ENCODE assay signal across 8 cellular contexts in the genomic region with DNA sequence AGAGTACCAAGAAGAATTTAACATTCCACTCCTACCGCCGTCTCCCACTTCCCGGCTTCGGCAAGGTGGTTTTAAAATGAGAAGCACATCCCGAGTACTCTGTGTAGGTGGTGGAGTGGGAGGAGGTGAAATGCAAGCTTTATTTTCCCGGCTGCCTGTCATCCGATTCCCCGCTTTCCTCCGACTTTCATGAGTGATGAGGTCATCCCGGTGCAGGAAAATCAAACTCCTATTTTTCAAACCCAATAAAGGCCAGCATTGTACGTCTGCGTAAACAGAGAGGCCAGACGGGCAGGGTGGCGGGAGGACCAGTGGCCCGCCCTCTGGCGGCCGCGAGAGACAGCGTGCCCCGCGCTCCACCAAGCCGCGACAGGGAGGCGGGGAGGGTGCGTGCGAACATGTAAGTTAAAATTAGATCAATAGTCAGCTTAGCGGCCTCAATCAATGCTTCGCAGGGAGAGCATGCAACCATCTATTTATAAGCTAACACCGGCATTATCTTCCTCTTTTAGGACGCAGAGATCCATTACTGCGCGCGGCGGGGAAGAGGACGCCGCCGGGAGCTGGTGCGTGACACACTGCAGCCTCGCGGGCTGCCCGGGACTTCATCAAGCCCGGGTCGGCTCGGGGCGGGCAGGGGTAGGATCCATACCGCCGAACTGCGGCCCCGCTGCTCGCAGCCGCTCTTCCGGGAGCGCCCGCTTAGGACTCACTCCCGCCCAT.
DNase-seq lines count a peak whose midpoint lies in the region; ATAC-seq and TF ChIP-seq lines count a peak whose summit lies in the region.

No MANE protein-coding gene starts in this region.

- no peak overlapping the region for H3K23ac ChIP-seq in IMR-90 (ENCODE audit: low read depth, low read length)

- peak overlapping the region; percentile 18; the same call in 1 of the 2 replicates for H3K9ac ChIP-seq in IMR-90 (ENCODE audit: low read depth, low read length)

- peak overlapping the region; percentile 85 for H2AFZ ChIP-seq in IMR-90 (replicated peaks; ENCODE audit: low read length, poor library complexity)

- dilution Hi-C loops in IMR-90 (cut with HindIII; ENCODE audit: low sequenced_read_pairs, unreplicated experiment), result no loop called here

- peak overlapping the region in 1 of 2 experiments; percentile 48; a peak in 1 of 4 replicates for H4K8ac ChIP-seq in IMR-90 (ENCODE audit: low read depth in 2 of 2, low read length in 2 of 2)

- no peak overlapping the region for H2BK120ac ChIP-seq in IMR-90 (ENCODE audit: low read depth, low read length)

- no peak overlapping the region for H3K18ac ChIP-seq in IMR-90 (ENCODE audit: low read depth, low read length)

- no peak overlapping the region for H2BK5ac ChIP-seq in IMR-90 (ENCODE audit: low read depth, low read length, poor library complexity, severe bottlenecking)

- H3K4me2 ChIP-seq in IMR-90 (ENCODE audit: low read depth, low read length), result peak overlapping the region; percentile 68

- H3K27ac ChIP-seq in IMR-90 (ENCODE audit: insufficient read depth, low read length) (no peak overlapping the region), stomach (peak overlapping the region in 2 of 5 donors; percentile 21 to 43)

- peak; percentile 64 for TF ChIP-seq RAD21 in IMR-90 (IDR thresholded peaks at IDR 0.05; ENCODE audit: low read length)

- WGBS in IMR-90 (ENCODE audit: extremely low coverage in 2 of 2, insufficient read length in 1 of 2), 2 experiments, result 0% methylated on average over 8 of the region's 55 CpGs; no CpG with 5 or more reads in 1 of the 2 experiments
- WGBS in stomach, 5 donors, result 1 to 6% (median 3%) methylated on average over 32 to 55 of the region's 55 CpGs

- H3K4ac ChIP-seq in IMR-90 (ENCODE audit: low read depth, low read length), result no peak overlapping the region

- H3K56ac ChIP-seq in IMR-90 (ENCODE audit: extremely low read depth, insufficient read depth, low read length), result no peak overlapping the region

- H3K27me3 Mint-ChIP-seq in neural crest cell (ENCODE audit: low read depth), result peaks cover 12% of the 10 kb centered on the region

- no peak overlapping the region for H2BK20ac ChIP-seq in IMR-90 (ENCODE audit: low read depth, low read length)

- no peak overlapping the region for H2BK15ac ChIP-seq in IMR-90 (ENCODE audit: low read depth, low read length)

- H3K4me1 ChIP-seq in IMR-90 (ENCODE audit: control insufficient read depth, insufficient read depth, low read length), result no peaks in the 10 kb centered on the region
- peaks cover 0 to 16% (median 13%) of the 10 kb centered on the region in 4 donors for H3K4me1 ChIP-seq in stomach

- peak overlapping the region; percentile 46 for H3K14ac ChIP-seq in IMR-90 (replicated peaks; ENCODE audit: low read depth, low read length)

- TF ChIP-seq CTCF in IMR-90 (conservative IDR thresholded peaks at IDR 0.05; ENCODE audit: low read depth, low read length), result peak; percentile 80
- TF ChIP-seq CTCF in foreskin fibroblast (IDR thresholded peaks at IDR 0.05; ENCODE audit: low read depth, low read length), result peak; percentile 99
- TF ChIP-seq CTCF in neural crest cell (conservative IDR thresholded peaks at IDR 0.05), result peak; percentile 98
- peak in 5 of 7 experiments; percentile 63 to 89 (median 89) for TF ChIP-seq CTCF in stomach (IDR thresholded peaks at IDR 0.05)

- peaks cover 8% of the 10 kb centered on the region for H3K27me3 ChIP-seq in IMR-90 (ENCODE audit: control insufficient read depth, insufficient read depth, low read length)
- H3K27me3 ChIP-seq in stomach, result peaks cover 0 to 9% (median 0%) of the 10 kb centered on the region in 3 donors

- no peaks in the 10 kb centered on the region for H3K79me1 ChIP-seq in IMR-90 (ENCODE audit: low read depth in 1 of 2, low read length in 2 of 2)

- H3K4me3 Mint-ChIP-seq in neural crest cell, result peak overlapping the region; percentile 94

- TF ChIP-seq EP300 in stomach (IDR thresholded peaks at IDR 0.05), result no peak

- H4K91ac ChIP-seq in IMR-90 (ENCODE audit: insufficient read depth, low read depth, low read length), result no peak overlapping the region

- DNase-seq in DMS153 (lab: John Stamatoyannopoulos, UW) (peak; percentile 68), IMR-90 (peak; percentile 67), RPMI8226 (peak; percentile 61), activated gamma-delta T cell (lab: John Stamatoyannopoulos, UW) (peak; percentile 15), foreskin fibroblast (peak; percentile 68 to 91), neural crest cell (ENCODE audit: low read depth, low spot score) (peak; percentile 76), stomach (peak; percentile 69)

- CTCF ChIA-PET in IMR-90 (lab: Yijun Ruan, JAX), result interaction anchor here (0.6 to 1.8 kb wide), 11 partner anchors 10 to 692 kb away, joined by 3 to 5 read pairs (median 3); no protein-coding TSS in a partner anchor

- no peaks in the 10 kb centered on the region for H3K36me3 Mint-ChIP-seq in neural crest cell (ENCODE audit: low read depth)

- H4K20me1 ChIP-seq in IMR-90 (ENCODE audit: insufficient read depth, low read length), result no peaks in the 10 kb centered on the region

- H3K36me3 ChIP-seq in IMR-90 (ENCODE audit: control insufficient read depth, insufficient read depth, low read length) (no peaks in the 10 kb centered on the region), stomach (no peaks in the 10 kb centered on the region)

- H2AK5ac ChIP-seq in IMR-90 (ENCODE audit: low read depth, low read length), result no peak overlapping the region

- ATAC-seq in GM21619 (IDR thresholded peaks at IDR 0.05; ENCODE audit: unreplicated experiment) (peak; percentile 96), IMR-90 (ENCODE audit: low read depth) (peak; percentile 100)

- intact Hi-C loops in IMR-90 (cut with micrococcal nuclease) (loop anchor here (1.0 to 5.0 kb wide), 6 partner anchors 160 to 691 kb away; no protein-coding TSS in a partner anchor), stomach (cut with DNase I; ENCODE audit: low total_unique reads) (no loop called here)

- peak overlapping the region; percentile 68 for H2AK9ac ChIP-seq in IMR-90 (replicated peaks; ENCODE audit: low read depth, low read length, poor library complexity)

- H3K4me3 ChIP-seq in IMR-90 (ENCODE audit: insufficient read depth, low read depth, low read length) (peak overlapping the region; percentile 55), foreskin fibroblast (ENCODE audit: low read depth in 1 of 2, low read length in 2 of 2) (peak overlapping the region; percentile 67 to 72), stomach (peak overlapping the region; percentile 50 to 65 (median 56))

- H3K9me1 ChIP-seq in IMR-90 (ENCODE audit: insufficient read depth, low read length), result no peaks in the 10 kb centered on the region

- peaks cover 4% of the 10 kb centered on the region for H3K9me3 Mint-ChIP-seq in neural crest cell

- TF ChIP-seq POLR2A in IMR-90 (IDR thresholded peaks at IDR 0.05; ENCODE audit: low read depth, low read length) (no peak), stomach (IDR thresholded peaks at IDR 0.05) (no peak)

- in situ Hi-C loops in IMR-90 (cut with MboI; ENCODE audit: low sequenced_read_pairs), result loop anchor here (10.0 kb wide), 2 partner anchors 173 to 693 kb away; no protein-coding TSS in a partner anchor

- H3K27ac Mint-ChIP-seq in neural crest cell (ENCODE audit: unreplicated experiment), result peak overlapping the region; percentile 87

- POLR2A ChIA-PET in IMR-90 (lab: Charles Lee; ENCODE audit: unreplicated experiment), result no interaction called here

- BruUV-seq in IMR-90 (replicated peaks; lab: Mats Ljungman, UMichigan), result no TSS peak

- H4K5ac ChIP-seq in IMR-90 (ENCODE audit: low read depth, low read length), result no peak overlapping the region

- peaks cover 24% of the 10 kb centered on the region for H3K4me1 Mint-ChIP-seq in neural crest cell

- H3K9me3 ChIP-seq in IMR-90 (ENCODE audit: control insufficient read depth, insufficient read depth, low read length) (no peaks in the 10 kb centered on the region), stomach (no peaks in the 10 kb centered on the region)

TF ChIP-seq in IMR-90, 13 proteins besides CTCF, POLR2A, EP300 and RAD21:
- TF ChIP-seq MAFK (IDR thresholded peaks at IDR 0.05; ENCODE audit: low read depth, low read length), result no peak
- no peak for TF ChIP-seq BHLHE40 (IDR thresholded peaks at IDR 0.05; ENCODE audit: low read depth, low read length)
- no peak for TF ChIP-seq CEBPB (IDR thresholded peaks at IDR 0.05; ENCODE audit: low read depth, low read length)
- TF ChIP-seq SMC3 (IDR thresholded peaks at IDR 0.05; ENCODE audit: low read depth, low read length), result peak; percentile 86
- TF ChIP-seq, protein P1, sequence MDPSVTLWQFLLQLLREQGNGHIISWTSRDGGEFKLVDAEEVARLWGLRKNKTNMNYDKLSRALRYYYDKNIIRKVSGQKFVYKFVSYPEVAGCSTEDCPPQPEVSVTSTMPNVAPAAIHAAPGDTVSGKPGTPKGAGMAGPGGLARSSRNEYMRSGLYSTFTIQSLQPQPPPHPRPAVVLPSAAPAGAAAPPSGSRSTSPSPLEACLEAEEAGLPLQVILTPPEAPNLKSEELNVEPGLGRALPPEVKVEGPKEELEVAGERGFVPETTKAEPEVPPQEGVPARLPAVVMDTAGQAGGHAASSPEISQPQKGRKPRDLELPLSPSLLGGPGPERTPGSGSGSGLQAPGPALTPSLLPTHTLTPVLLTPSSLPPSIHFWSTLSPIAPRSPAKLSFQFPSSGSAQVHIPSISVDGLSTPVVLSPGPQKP (IDR thresholded peaks at IDR 0.05; ENCODE audit: borderline replicate concordance, low read depth, low read length), result no peak
TF ChIP-seq in IMR-90: peak in this region for 1.

Comparison
In these comparisons a context has a peak if more than half of its experiments do, and no peak if none do; other contexts are left out.
1. DNase-seq: peak in every context shown above with its lines; median percentile 80 in foreskin fibroblast; 76 in neural crest cell; 69 in stomach; 68 in DMS153; 67 in IMR-90; 61 in RPMI8226; 15 in activated gamma-delta T cell.